ENCODE assay signal across 8 cellular contexts in genomic region chr11:67240575-67241389, GRCh38. TPM values are rescaled to one million over a fixed set of nuclear protein-coding genes. Genes with fewer than 3 reads are reported as not detected.
DNase-seq lines count a peak whose midpoint lies in the region; ATAC-seq and TF ChIP-seq lines count a peak whose summit lies in the region.

No MANE protein-coding gene starts in this region.

- no peaks in the 10 kb centered on the region for H3K9me3 ChIP-seq in CD8-positive, alpha-beta T cell (ENCODE audit: low read length)
- H3K9me3 ChIP-seq in effector memory CD4-positive, alpha-beta T cell (ENCODE audit: control insufficient read depth, low read length): no peaks in the 10 kb centered on the region
- H3K9me3 ChIP-seq in mononuclear cell (ENCODE audit: low read depth, low read length): no peaks in the 10 kb centered on the region

- H3K4me1 Mint-ChIP-seq in CD8-positive, alpha-beta T cell (ENCODE audit: low read depth): peaks cover 61% of the 10 kb centered on the region
- peaks cover 53% of the 10 kb centered on the region for H3K4me1 Mint-ChIP-seq in activated CD4-positive, alpha-beta memory T cell treated with anti-CD3 and anti-CD28 coated beads, Interleukin-2, amount 10 ng/mL, durations not matched to agents 7 days and 5 days

- no peak for TF ChIP-seq CTCF in CD8-positive, alpha-beta T cell (IDR thresholded peaks at IDR 0.05)

- H3K4me3 Mint-ChIP-seq in CD8-positive, alpha-beta T cell: peak overlapping the region; percentile 96
- peak overlapping the region; percentile 99 for H3K4me3 Mint-ChIP-seq in activated CD4-positive, alpha-beta memory T cell treated with anti-CD3 and anti-CD28 coated beads, Interleukin-2, amount 10 ng/mL, durations not matched to agents 7 days and 5 days

- H3K27ac Mint-ChIP-seq in CD8-positive, alpha-beta T cell: peak overlapping the region; percentile 100
- H3K27ac Mint-ChIP-seq in activated CD4-positive, alpha-beta memory T cell treated with anti-CD3 and anti-CD28 coated beads, Interleukin-2, amount 10 ng/mL, durations not matched to agents 7 days and 5 days: peak overlapping the region; percentile 96

- no peaks in the 10 kb centered on the region for H3K27me3 ChIP-seq in CD8-positive, alpha-beta T cell (ENCODE audit: insufficient read depth, low read length)
- no peaks in the 10 kb centered on the region for H3K27me3 ChIP-seq in H7 (ENCODE audit: control insufficient read depth, insufficient read depth, low read length)
- no peaks in the 10 kb centered on the region for H3K27me3 ChIP-seq in effector memory CD4-positive, alpha-beta T cell (replicated peaks; ENCODE audit: control insufficient read depth, insufficient read depth, low read length, poor library complexity, severe bottlenecking)
- H3K27me3 ChIP-seq in mononuclear cell (ENCODE audit: insufficient read depth, low read length): no peaks in the 10 kb centered on the region

- no peaks in the 10 kb centered on the region for H3K27me3 Mint-ChIP-seq in CD8-positive, alpha-beta T cell (ENCODE audit: low read depth)
- no peaks in the 10 kb centered on the region for H3K27me3 Mint-ChIP-seq in activated CD4-positive, alpha-beta memory T cell treated with anti-CD3 and anti-CD28 coated beads, Interleukin-2, amount 10 ng/mL, durations not matched to agents 7 days and 5 days

- H3K36me3 Mint-ChIP-seq in CD8-positive, alpha-beta T cell: peaks cover 60% of the 10 kb centered on the region
- H3K36me3 Mint-ChIP-seq in activated CD4-positive, alpha-beta memory T cell treated with anti-CD3 and anti-CD28 coated beads, Interleukin-2, amount 10 ng/mL, durations not matched to agents 7 days and 5 days (ENCODE audit: low read depth): peaks cover 51% of the 10 kb centered on the region

- peaks cover 25% of the 10 kb centered on the region for H3K36me3 ChIP-seq in CD8-positive, alpha-beta T cell (ENCODE audit: insufficient read depth, low read length)
- peaks cover 21% of the 10 kb centered on the region for H3K36me3 ChIP-seq in H7 (replicated peaks; ENCODE audit: control insufficient read depth, insufficient read depth, low read length)
- H3K36me3 ChIP-seq in effector memory CD4-positive, alpha-beta T cell (ENCODE audit: control insufficient read depth, insufficient read depth, low read length): peaks cover 32% of the 10 kb centered on the region

- peak overlapping the region; percentile 95 for H3K27ac ChIP-seq in CD8-positive, alpha-beta T cell (ENCODE audit: low read depth, low read length)
- H3K27ac ChIP-seq in effector memory CD4-positive, alpha-beta T cell (ENCODE audit: insufficient read depth, low read length, poor library complexity, severe bottlenecking): peak overlapping the region; percentile 99

- no peaks in the 10 kb centered on the region for H3K9me3 Mint-ChIP-seq in CD8-positive, alpha-beta T cell
- no peaks in the 10 kb centered on the region for H3K9me3 Mint-ChIP-seq in activated CD4-positive, alpha-beta memory T cell treated with anti-CD3 and anti-CD28 coated beads, Interleukin-2, amount 10 ng/mL, durations not matched to agents 7 days and 5 days

- DNase-seq in CD8-positive, alpha-beta T cell: peak; percentile 58 to 90 (median 78)
- no peak for DNase-seq in H7
- peak; percentile 46 to 75 for DNase-seq in NCI-H526 (lab: John Stamatoyannopoulos, UW)
- peak; percentile 83 for DNase-seq in activated CD4-positive, alpha-beta memory T cell treated with anti-CD3 and anti-CD28 coated beads, Interleukin-2, amount 10 ng/mL, durations not matched to agents 7 days and 5 days
- peak; percentile 75 to 81 (median 77) for DNase-seq in effector memory CD4-positive, alpha-beta T cell
- DNase-seq in stimulated activated CD8-positive, alpha-beta memory T cell treated with anti-CD3 and anti-CD28 coated beads, Interleukin-2, amount 100 ng/mL, for 1 hour (ENCODE audit: low read depth in 2 of 2): peak; percentile 57 to 58

- H3K4me3 ChIP-seq in CD8-positive, alpha-beta T cell (ENCODE audit: low read depth, low read length): peak overlapping the region; percentile 87
- peak overlapping the region; percentile 80 for H3K4me3 ChIP-seq in H7 (ENCODE audit: insufficient read depth, low read depth, low read length)
- H3K4me3 ChIP-seq in effector memory CD4-positive, alpha-beta T cell (ENCODE audit: insufficient read depth, low read depth, low read length, poor library complexity, severe bottlenecking): peak overlapping the region; percentile 97
- peak overlapping the region; percentile 99 for H3K4me3 ChIP-seq in mononuclear cell (ENCODE audit: low read length)

- POLR2A ChIA-PET in CD8-positive, alpha-beta T cell (lab: Charles Lee): interaction anchor here (0.7 to 3.0 kb wide), 26 partner anchors 10 to 398 kb away, joined by 3 to 20 read pairs (median 6); partner anchors contain the start of genes ANKRD13D, GRK2, KDM2A and NUDT8
- POLR2A ChIA-PET in activated CD4-positive, alpha-beta memory T cell treated with anti-CD3 and anti-CD28 coated beads, Interleukin-2, amount 10 ng/mL, durations not matched to agents 7 days and 5 days (lab: Charles Lee): interaction anchor here (0.6 to 3.5 kb wide), 30 partner anchors 8 to 647 kb away, joined by 3 to 66 read pairs (median 6); partner anchors contain the start of genes ANKRD13D, KDM2A, POLD4 and PPP1CA

- CTCF ChIA-PET in CD8-positive, alpha-beta T cell (lab: Charles Lee): interaction anchor here (0.7 to 2.9 kb wide), 11 partner anchors 10 to 160 kb away, joined by 3 to 14 read pairs (median 3); partner anchors contain the start of gene PPP1CA
- CTCF ChIA-PET in activated CD4-positive, alpha-beta memory T cell treated with anti-CD3 and anti-CD28 coated beads, Interleukin-2, amount 10 ng/mL, durations not matched to agents 7 days and 5 days (lab: Charles Lee): interaction anchor here (0.6 to 3.9 kb wide), 13 partner anchors 11 to 389 kb away, joined by 3 to 41 read pairs (median 5); partner anchors contain the start of genes GRK2, KDM2A, NUDT8 and PPP1CA

- intact Hi-C loops in CD8-positive, alpha-beta T cell (cut with DNase I, micrococcal nuclease): loop anchor here (1.0 to 10.0 kb wide), 7 partner anchors 18 to 156 kb away; partner anchors contain the start of genes KDM2A (in 2 of the 2) and ANKRD13D (in 1 of the 2)

- peak; percentile 35 for ATAC-seq in CD8-positive, alpha-beta T cell
- no peak for ATAC-seq in GM18873 (IDR thresholded peaks at IDR 0.05; ENCODE audit: low FRiP score, unreplicated experiment)

- peaks cover 40% of the 10 kb centered on the region for H3K4me1 ChIP-seq in CD8-positive, alpha-beta T cell (ENCODE audit: insufficient read depth, low read length)
- peaks cover 19% of the 10 kb centered on the region for H3K4me1 ChIP-seq in effector memory CD4-positive, alpha-beta T cell (ENCODE audit: control insufficient read depth, insufficient read depth, low read length, poor library complexity, severe bottlenecking)
- peaks cover 55% of the 10 kb centered on the region for H3K4me1 ChIP-seq in mononuclear cell (ENCODE audit: insufficient read depth, low read length)

RNA-seq across cellular contexts. Expression of gene GRK2, which starts 25.5 kb away (rescaled TPM):
- total RNA-seq in CD8-positive, alpha-beta T cell: 100 to 1,000 TPM; 356 to 371 TPM
- total RNA-seq in H7 (2014; rRNA removed; shearing (Covaris generic)): 73.8 and 82.1 TPM in 2 replicates
- total RNA-seq in activated CD4-positive, alpha-beta memory T cell treated with anti-CD3 and anti-CD28 coated beads, Interleukin-2, amount 10 ng/mL, durations not matched to agents 7 days and 5 days: 100 to 1,000 TPM; 333 to 338 TPM
- total RNA-seq in mononuclear cell: 185 TPM

RNA-seq across cellular contexts. Expression of gene ANKRD13D, which starts 48.3 kb away (rescaled TPM):
- total RNA-seq in CD8-positive, alpha-beta T cell: 100 to 1,000 TPM; 152 TPM
- 29.1 and 32.2 TPM in 2 replicates for total RNA-seq in H7 (2014; rRNA removed; shearing (Covaris generic))
- 100 to 1,000 TPM; 157 to 163 TPM for total RNA-seq in activated CD4-positive, alpha-beta memory T cell treated with anti-CD3 and anti-CD28 coated beads, Interleukin-2, amount 10 ng/mL, durations not matched to agents 7 days and 5 days
- total RNA-seq in mononuclear cell: 48.4 TPM
